Comparison of ENCODE assay signal across 29 cellular contexts in genomic region chr15:87744815-87745214, GRCh38.
"Had no signal": no experiment of that assay in that cellular context is flagged by ENCODE, and none has a peak within 500 bp of the region (broad histone marks: within the 10 kb centered on the region; RNA-seq: fewer than 3 reads in every experiment).

No MANE protein-coding gene starts in this region.

- H3K27me3 Mint-ChIP-seq: progenitor cell of endocrine pancreas; stimulated activated naive CD8-positive, alpha-beta T cell treated with anti-CD3 and anti-CD28 coated beads, Interleukin-15, amount 100 ng/mL, for 72 hours had no signal

- H3K4me1 ChIP-seq: neural progenitor cell, parathyroid adenoma, psoas muscle, right lobe of liver, suprapubic skin, testis, tibial artery, transverse colon, upper lobe of right lung, uterus had no signal

- H3K79me2 ChIP-seq: parathyroid adenoma had no signal

- H3K27ac ChIP-seq: neural progenitor cell, ovary, parathyroid adenoma, psoas muscle, right lobe of liver, sigmoid colon, suprapubic skin, testis, tibial artery, transverse colon, upper lobe of right lung, uterus had no signal

- H3K4me2 ChIP-seq: neural progenitor cell had no signal

- H3K27me3 ChIP-seq: neural progenitor cell, ovary, right lobe of liver, sigmoid colon, testis, tibial artery, transverse colon, upper lobe of right lung, uterus had no signal

- ATAC-seq: natural killer cell; psoas muscle; right cardiac atrium; right lobe of liver; stimulated activated effector memory CD8-positive, alpha-beta T cell treated with anti-CD3 and anti-CD28 coated beads, Interleukin-12 subunit alpha, Interleukin-12 subunit beta, amount 100 ng/mL, for 72 hours; stimulated activated naive CD8-positive, alpha-beta T cell treated with anti-CD3 and anti-CD28 coated beads, Interleukin-15, amount 100 ng/mL, for 72 hours; stimulated activated naive CD8-positive, alpha-beta T cell treated with anti-CD3 and anti-CD28 coated beads, Interleukin-15, Interleukin-2, amounts not matched to agents 100 U/mL and 50 U/mL, for 24 hours; upper lobe of right lung had no signal

- H3K36me3 Mint-ChIP-seq: natural killer cell; neural progenitor cell; stimulated activated effector memory CD8-positive, alpha-beta T cell treated with anti-CD3 and anti-CD28 coated beads, Interleukin-12 subunit alpha, Interleukin-12 subunit beta, amount 100 ng/mL, for 72 hours; type B pancreatic cell had no signal

- FAIRE-seq: small intestine had no signal

- H2AFZ ChIP-seq: neural progenitor cell, parathyroid adenoma had no signal

- H3K9me3 Mint-ChIP-seq: nephron; neural progenitor cell; stimulated activated effector memory CD8-positive, alpha-beta T cell treated with anti-CD3 and anti-CD28 coated beads, Interleukin-12 subunit alpha, Interleukin-12 subunit beta, amount 100 ng/mL, for 72 hours; stimulated activated naive CD8-positive, alpha-beta T cell treated with anti-CD3 and anti-CD28 coated beads, Interleukin-15, amount 100 ng/mL, for 72 hours; type B pancreatic cell had no signal

- H3K36me3 ChIP-seq: neural progenitor cell, ovary, right lobe of liver, sigmoid colon, suprapubic skin, tibial artery, transverse colon, upper lobe of right lung, uterus had no signal

- H3K9me3 ChIP-seq: ovary, psoas muscle, right lobe of liver, sigmoid colon, suprapubic skin, testis, tibial artery, transverse colon, upper lobe of right lung, uterus had no signal

- H3K4me1 Mint-ChIP-seq: natural killer cell; nephron; neural progenitor cell; stimulated activated effector memory CD8-positive, alpha-beta T cell treated with anti-CD3 and anti-CD28 coated beads, Interleukin-12 subunit alpha, Interleukin-12 subunit beta, amount 100 ng/mL, for 72 hours; stimulated activated naive CD8-positive, alpha-beta T cell treated with anti-CD3 and anti-CD28 coated beads, Interleukin-15, amount 100 ng/mL, for 72 hours had no signal

- H3K4me3 ChIP-seq: neural progenitor cell, ovary, psoas muscle, right lobe of liver, sigmoid colon, suprapubic skin, testis, tibial artery, transverse colon, upper lobe of right lung, uterus had no signal

- H3K9ac ChIP-seq: neural progenitor cell, parathyroid adenoma had no signal

- H3K27ac Mint-ChIP-seq: natural killer cell; nephron; neural progenitor cell; progenitor cell of endocrine pancreas; stimulated activated effector memory CD8-positive, alpha-beta T cell treated with anti-CD3 and anti-CD28 coated beads, Interleukin-12 subunit alpha, Interleukin-12 subunit beta, amount 100 ng/mL, for 72 hours; stimulated activated naive CD8-positive, alpha-beta T cell treated with anti-CD3 and anti-CD28 coated beads, Interleukin-15, amount 100 ng/mL, for 72 hours; type B pancreatic cell had no signal

- H3K4me3 Mint-ChIP-seq: natural killer cell; nephron; neural progenitor cell; stimulated activated effector memory CD8-positive, alpha-beta T cell treated with anti-CD3 and anti-CD28 coated beads, Interleukin-12 subunit alpha, Interleukin-12 subunit beta, amount 100 ng/mL, for 72 hours; stimulated activated naive CD8-positive, alpha-beta T cell treated with anti-CD3 and anti-CD28 coated beads, Interleukin-15, amount 100 ng/mL, for 72 hours; type B pancreatic cell had no signal

- DNase-seq: natural killer cell; occipital lobe; ovary; posterior cingulate gyrus; psoas muscle; right cardiac atrium; right lobe of liver; sigmoid colon; small intestine; stimulated activated CD4-positive, alpha-beta T cell treated with anti-CD3 and anti-CD28 coated beads, Interleukin-15, amount 100 ng/mL, for 24 hours; stimulated activated CD4-positive, alpha-beta T cell treated with anti-CD3 and anti-CD28 coated beads, Interleukin-2, amount 100 ng/mL, for 24 hours; stimulated activated CD4-positive, alpha-beta T cell treated with anti-CD3 and anti-CD28 coated beads, Interleukin-2, amount 100 ng/mL, for 48 hours; stimulated activated CD4-positive, alpha-beta T cell treated with anti-CD3 and anti-CD28 coated beads, Interleukin-4, amount 100 ng/mL, for 24 hours; stimulated activated naive CD4-positive, alpha-beta T cell; stimulated activated naive CD8-positive, alpha-beta T cell treated with anti-CD3 and anti-CD28 coated beads, Interleukin-15, amount 100 ng/mL, for 72 hours; stimulated activated naive CD8-positive, alpha-beta T cell treated with anti-CD3 and anti-CD28 coated beads, Interleukin-15, Interleukin-2, amounts not matched to agents 100 U/mL and 50 U/mL, for 24 hours; substantia nigra; testis; tibial artery; transverse colon; upper lobe of right lung; uterus had no signal
